ENCODE assay signal across 11 cellular contexts in genomic region chr6:3088853-3089445, GRCh38. TPM values are rescaled to one million over a fixed set of nuclear protein-coding genes. Genes with fewer than 3 reads are reported as not detected.
DNase-seq lines count a peak whose midpoint lies in the region; ATAC-seq lines count a peak whose summit lies in the region.
"Had no signal": no experiment of that assay in that cellular context is flagged by ENCODE, and none has a peak within 500 bp of the region (broad histone marks: within the 10 kb centered on the region; RNA-seq: fewer than 3 reads in every experiment).

No MANE protein-coding gene starts in this region.

- in situ Hi-C loops in GM23248 (cut with MboI): no loop called here

- H3K27me3 ChIP-seq in GM23248 (replicated peaks; ENCODE audit: insufficient read depth): no peaks in the 10 kb centered on the region
- H3K27me3 ChIP-seq in skeletal muscle satellite cell (ENCODE audit: control insufficient read depth, insufficient read depth, low read length): no peaks in the 10 kb centered on the region

- peaks cover 43% of the 10 kb centered on the region for H3F3A ChIP-seq in GM23248 (ENCODE audit: insufficient read depth)

- no peaks in the 10 kb centered on the region for H3K9me3 Mint-ChIP-seq in activated T-helper 1 cell treated with anti-CD3 and anti-CD28 coated beads, Interleukin-12 subunit alpha, Interleukin-12 subunit beta, Interleukin-2, Interleukin-4 antibody, amounts not matched to agents 30 ng/mL and 10 ng/mL and 1 ng/mL, durations not matched to agents 14 hours and 24 hours and 36 hours
- H3K9me3 Mint-ChIP-seq: central memory CD8-positive, alpha-beta T cell had no signal

- H3K4me2 ChIP-seq in GM23248 (ENCODE audit: unreplicated experiment): peak overlapping the region; percentile 51
- peak overlapping the region; percentile 10 for H3K4me2 ChIP-seq in skeletal muscle satellite cell (ENCODE audit: low read length)

- peak overlapping the region; percentile 74 for H3K27ac ChIP-seq in GM23248

- H3K27ac Mint-ChIP-seq in T-helper 17 cell: peak overlapping the region; percentile 86
- H3K27ac Mint-ChIP-seq in activated T-helper 1 cell treated with anti-CD3 and anti-CD28 coated beads, Interleukin-12 subunit alpha, Interleukin-12 subunit beta, Interleukin-2, Interleukin-4 antibody, amounts not matched to agents 30 ng/mL and 10 ng/mL and 1 ng/mL, durations not matched to agents 14 hours and 24 hours and 36 hours: no peak overlapping the region

- H4K20me1 ChIP-seq in GM23248 (ENCODE audit: insufficient read depth): no peaks in the 10 kb centered on the region

- H3K4me3 ChIP-seq in GM23248 (no peak overlapping the region; the same call in 1 of the 2 replicates), skeletal muscle satellite cell (ENCODE audit: low read length) (no peak overlapping the region)

- H3K27me3 Mint-ChIP-seq in T-helper 17 cell: no peaks in the 10 kb centered on the region
- H3K27me3 Mint-ChIP-seq in activated T-helper 1 cell treated with anti-CD3 and anti-CD28 coated beads, Interleukin-12 subunit alpha, Interleukin-12 subunit beta, Interleukin-2, Interleukin-4 antibody, amounts not matched to agents 30 ng/mL and 10 ng/mL and 1 ng/mL, durations not matched to agents 14 hours and 24 hours and 36 hours (ENCODE audit: insufficient read depth): no peaks in the 10 kb centered on the region
- H3K27me3 Mint-ChIP-seq: central memory CD8-positive, alpha-beta T cell had no signal

- ATAC-seq in T-helper 17 cell: no peak
- peak; percentile 38 to 47 for ATAC-seq in left cardiac atrium
- ATAC-seq in esophagus mucosa: no peak

- H3K79me2 ChIP-seq in GM23248 (ENCODE audit: insufficient read depth): peaks cover 14% of the 10 kb centered on the region

- H3K9ac ChIP-seq in GM23248: peak overlapping the region; percentile 40; the same call in 1 of the 2 replicates
- H3K9ac ChIP-seq in skeletal muscle satellite cell (ENCODE audit: low read depth, low read length): no peak overlapping the region

- H3K9me2 ChIP-seq in GM23248 (ENCODE audit: insufficient read depth): no peaks in the 10 kb centered on the region

- H3K9me3 ChIP-seq in GM23248 (ENCODE audit: low read depth): no peaks in the 10 kb centered on the region
- no peaks in the 10 kb centered on the region for H3K9me3 ChIP-seq in T-helper 17 cell (ENCODE audit: control insufficient read depth, low read length, poor library complexity, severe bottlenecking)
- no peaks in the 10 kb centered on the region for H3K9me3 ChIP-seq in skeletal muscle satellite cell (replicated peaks; ENCODE audit: low read length)

- H3K36me3 Mint-ChIP-seq in T-helper 17 cell (ENCODE audit: low read depth): peaks cover 12% of the 10 kb centered on the region
- H3K36me3 Mint-ChIP-seq in activated T-helper 1 cell treated with anti-CD3 and anti-CD28 coated beads, Interleukin-12 subunit alpha, Interleukin-12 subunit beta, Interleukin-2, Interleukin-4 antibody, amounts not matched to agents 30 ng/mL and 10 ng/mL and 1 ng/mL, durations not matched to agents 14 hours and 24 hours and 36 hours (ENCODE audit: low read depth): peaks cover 54% of the 10 kb centered on the region

- peaks cover 16% of the 10 kb centered on the region for H3K4me1 Mint-ChIP-seq in T-helper 17 cell
- peaks cover 14% of the 10 kb centered on the region for H3K4me1 Mint-ChIP-seq in activated T-helper 1 cell treated with anti-CD3 and anti-CD28 coated beads, Interleukin-12 subunit alpha, Interleukin-12 subunit beta, Interleukin-2, Interleukin-4 antibody, amounts not matched to agents 30 ng/mL and 10 ng/mL and 1 ng/mL, durations not matched to agents 14 hours and 24 hours and 36 hours (ENCODE audit: low read depth)

- H2AFZ ChIP-seq in GM23248: peak overlapping the region; percentile 17

- H3K4me1 ChIP-seq in GM23248 (ENCODE audit: insufficient read depth) (peaks cover 23% of the 10 kb centered on the region), skeletal muscle satellite cell (ENCODE audit: control insufficient read depth, insufficient read depth, low read length) (peaks cover 13% of the 10 kb centered on the region)

- H3K36me3 ChIP-seq in GM23248 (ENCODE audit: low read depth) (peaks cover 19% of the 10 kb centered on the region), skeletal muscle satellite cell (ENCODE audit: insufficient read depth, low read length) (peaks cover 23% of the 10 kb centered on the region)

- 10 to 18% methylated on average over 4 of the region's 4 CpGs for WGBS in GM23248 (ENCODE audit: low coverage in 1 of 2, low lambda C conversion rate in 2 of 2, missing lambda C conversion rate in 2 of 2), 2 experiments

- H3K4me3 Mint-ChIP-seq in T-helper 17 cell: no peak overlapping the region
- H3K4me3 Mint-ChIP-seq in activated T-helper 1 cell treated with anti-CD3 and anti-CD28 coated beads, Interleukin-12 subunit alpha, Interleukin-12 subunit beta, Interleukin-2, Interleukin-4 antibody, amounts not matched to agents 30 ng/mL and 10 ng/mL and 1 ng/mL, durations not matched to agents 14 hours and 24 hours and 36 hours: no peak overlapping the region
- H3K4me3 Mint-ChIP-seq: central memory CD8-positive, alpha-beta T cell had no signal

- intact Hi-C loops in left cardiac atrium (cut with DNase I): no loop called here
- intact Hi-C loops in activated T-helper 1 cell treated with anti-CD3 and anti-CD28 coated beads, Interleukin-12 subunit alpha, Interleukin-12 subunit beta, Interleukin-2, Interleukin-4 antibody, amounts not matched to agents 30 ng/mL and 10 ng/mL and 1 ng/mL, durations not matched to agents 14 hours and 24 hours and 36 hours (cut with micrococcal nuclease): no loop called here

- DNase-seq in GM23248 (peak; percentile 44), T-helper 17 cell (no peak), left cardiac atrium (no peak), SK-N-DZ (ENCODE audit: low spot score) (no peak)
- no peak for DNase-seq in activated T-helper 1 cell treated with anti-CD3 and anti-CD28 coated beads, Interleukin-12 subunit alpha, Interleukin-12 subunit beta, Interleukin-2, Interleukin-4 antibody, amounts not matched to agents 30 ng/mL and 10 ng/mL and 1 ng/mL, durations not matched to agents 14 hours and 24 hours and 36 hours (ENCODE audit: low spot score)
- DNase-seq: foreskin melanocyte, MV-4-11, NCI-H446 treated with DMSO at 0.1 percent for 48 hours had no signal

RNA-seq across cellular contexts. Expression of gene RIPK1, which starts 20.7 kb away (rescaled TPM):
- total RNA-seq in GM23248 (2014; rRNA removed; shearing (Covaris generic)): 23.3 and 26.2 TPM in 2 replicates
- polyA plus RNA-seq in GM23248 (2016; fragmentation: Nextera tagmentation; extraction: Ambion mirVana): 15.3 and 16.1 TPM in 2 replicates
- 10 to 100 TPM; 24.3 to 27.2 TPM for total RNA-seq in T-helper 17 cell
- 10 to 100 TPM; 10.6 to 13.1 TPM for total RNA-seq in left cardiac atrium
- 12.2 and 13.9 TPM in 2 replicates for total RNA-seq in skeletal muscle satellite cell (2012; rRNA removed)
- 2.3 and 3.1 TPM in 2 replicates for polyA plus RNA-seq in SK-N-DZ (2014; cell fraction: cytosol; rRNA removed)
- polyA plus RNA-seq in SK-N-DZ (2014; cell fraction: nucleus; rRNA removed): 2.6 and 3.3 TPM in 2 replicates
- total RNA-seq in esophagus mucosa: 16.2 TPM
- 17.1 and 19.4 TPM in 2 replicates for total RNA-seq in activated T-helper 1 cell treated with anti-CD3 and anti-CD28 coated beads, Interleukin-12 subunit alpha, Interleukin-12 subunit beta, Interleukin-2, Interleukin-4 antibody, amounts not matched to agents 30 ng/mL and 10 ng/mL and 1 ng/mL, durations not matched to agents 14 hours and 24 hours and 36 hours

RNA-seq across cellular contexts. Expression of gene BPHL, which starts 29.6 kb away (rescaled TPM):
- 8.0 and 8.5 TPM in 2 replicates for total RNA-seq in GM23248 (2014; rRNA removed; shearing (Covaris generic))
- polyA plus RNA-seq in GM23248 (2016; fragmentation: Nextera tagmentation; extraction: Ambion mirVana): 20.2 and 21.0 TPM in 2 replicates
- total RNA-seq in T-helper 17 cell (1 to 10 TPM; 7.7 to 9.6 TPM), left cardiac atrium (10 to 100 TPM; 12.4 to 13.6 TPM), esophagus mucosa (27.0 TPM)
- 9.6 and 14.6 TPM in 2 replicates for total RNA-seq in skeletal muscle satellite cell (2012; rRNA removed)
- polyA plus RNA-seq in SK-N-DZ (2014; cell fraction: cytosol; rRNA removed): 33.5 and 49.0 TPM in 2 replicates
- polyA plus RNA-seq in SK-N-DZ (2014; cell fraction: nucleus; rRNA removed): 31.5 and 43.3 TPM in 2 replicates
- 6.6 and 7.9 TPM in 2 replicates for total RNA-seq in activated T-helper 1 cell treated with anti-CD3 and anti-CD28 coated beads, Interleukin-12 subunit alpha, Interleukin-12 subunit beta, Interleukin-2, Interleukin-4 antibody, amounts not matched to agents 30 ng/mL and 10 ng/mL and 1 ng/mL, durations not matched to agents 14 hours and 24 hours and 36 hours

Comparison
In these comparisons a context has a peak if more than half of its experiments do, and no peak if none do; other contexts are left out.
1. ATAC-seq: peak in left cardiac atrium (2 of 2); none in T-helper 17 cell (single experiment) and esophagus mucosa (single experiment).